Comparison of ENCODE assay signal across 8 cellular contexts in the genomic region with DNA sequence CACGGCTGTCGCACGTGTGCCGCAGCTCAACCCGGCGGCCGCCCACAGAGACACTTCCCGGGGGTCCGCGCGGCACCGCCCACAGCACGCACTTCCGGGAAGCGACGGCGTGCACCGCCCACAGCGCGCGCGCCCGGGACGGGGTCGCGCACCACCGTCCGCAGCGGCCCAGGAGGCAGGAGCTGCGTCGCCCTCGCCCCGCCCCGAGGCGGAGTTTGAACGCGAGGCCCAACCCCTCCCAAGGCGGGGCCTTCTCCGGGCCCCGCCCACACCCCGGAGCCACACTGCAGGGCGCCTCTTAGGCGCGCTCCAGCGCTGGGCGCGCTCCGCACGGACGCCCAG.
DNase-seq lines count a peak whose midpoint lies in the region; ATAC-seq and TF ChIP-seq lines count a peak whose summit lies in the region.
"Not testable (repeated sequence)": the region's sequence is repeated elsewhere in the genome, so short reads cannot be mapped to it uniquely, and the experiment has no call there.

No MANE protein-coding gene starts in this region.

- CTCF ChIA-PET in mammary epithelial cell (lab: Charles Lee; ENCODE audit: low non-redundant PET): not testable (repeated sequence)

- not testable (repeated sequence) for H2AFZ ChIP-seq in mammary epithelial cell (ENCODE audit: low read depth, low read length)

- not testable (repeated sequence) for BruUV-seq in mammary epithelial cell (replicated peaks; lab: Mats Ljungman, UMichigan)

- not testable (repeated sequence) for H3K27me3 Mint-ChIP-seq in stimulated activated naive CD8-positive, alpha-beta T cell treated with anti-CD3 and anti-CD28 coated beads, Interleukin-15, amount 100 ng/mL, for 72 hours

- not testable (repeated sequence) for H3K9me3 Mint-ChIP-seq in stimulated activated naive CD8-positive, alpha-beta T cell treated with anti-CD3 and anti-CD28 coated beads, Interleukin-15, amount 100 ng/mL, for 72 hours

- not testable (repeated sequence) for H4K20me1 ChIP-seq in mammary epithelial cell (ENCODE audit: insufficient read depth, low read length)

- not testable (repeated sequence) for H3K27ac ChIP-seq in mammary epithelial cell (ENCODE audit: insufficient read depth, low read depth, low read length); iPS DF 6.9 (ENCODE audit: low read length)

- TF ChIP-seq CTCF in HFF-Myc (IDR thresholded peaks at IDR 0.05; ENCODE audit: low read depth, low read length, missing control alignments); mammary epithelial cell (conservative IDR thresholded peaks at IDR 0.05 in 1 of 2, IDR thresholded peaks at IDR 0.05 in 1 of 2; ENCODE audit: extremely low read depth in 1 of 2, insufficient read depth in 1 of 2, low read depth in 1 of 2, low read length in 2 of 2): not testable (repeated sequence)

- H3K27me3 ChIP-seq in mammary epithelial cell (ENCODE audit: insufficient read depth, low read length); iPS DF 6.9 (ENCODE audit: control insufficient read depth, insufficient read depth, low read length): not testable (repeated sequence)

- no CpG with 5 or more reads among the region's 50 CpGs for WGBS in mammary epithelial cell (ENCODE audit: low coverage, missing lambda C conversion rate)
- no CpG with 5 or more reads among the region's 50 CpGs for WGBS in iPS DF 6.9 (ENCODE audit: insufficient coverage, insufficient read length)

- H3K4me3 Mint-ChIP-seq in stimulated activated naive CD8-positive, alpha-beta T cell treated with anti-CD3 and anti-CD28 coated beads, Interleukin-15, amount 100 ng/mL, for 72 hours: peak overlapping the region in 1 of 2 donors; percentile 48

- H3K79me2 ChIP-seq in mammary epithelial cell (ENCODE audit: insufficient read depth, low read length): not testable (repeated sequence)

- dilution Hi-C loops in mammary epithelial cell (cut with HindIII; ENCODE audit: low sequenced_read_pairs): not testable (repeated sequence)

- H3K4me1 Mint-ChIP-seq in stimulated activated naive CD8-positive, alpha-beta T cell treated with anti-CD3 and anti-CD28 coated beads, Interleukin-15, amount 100 ng/mL, for 72 hours: not testable (repeated sequence)

- H3K9ac ChIP-seq in mammary epithelial cell (ENCODE audit: insufficient read depth, low read length): not testable (repeated sequence)

- not testable (repeated sequence) for H3K36me3 ChIP-seq in mammary epithelial cell (ENCODE audit: insufficient read depth, low read length); iPS DF 6.9 (ENCODE audit: control insufficient read depth, insufficient read depth, low read length)

- in situ Hi-C loops in mammary epithelial cell (cut with MboI; ENCODE audit: low sequenced_read_pairs in 2 of 2): not testable (repeated sequence)

- DNase-seq in HFF-Myc (ENCODE audit: extremely low read depth, low read depth) (peak; percentile 7), mammary epithelial cell (peak; percentile 76), pulmonary artery endothelial cell (ENCODE audit: low read depth, low spot score) (peak; percentile 24)
- peak; percentile 67 for DNase-seq in Jurkat, Clone E6-1 (ENCODE audit: low read depth, low spot score)
- peak; percentile 68 to 83 for DNase-seq in activated CD4-positive, alpha-beta T cell treated with anti-CD3 and anti-CD28 coated beads, Interleukin-2, amount 50 U/mL, for 24 hours (ENCODE audit: low read depth in 1 of 2, low spot score in 1 of 2)
- DNase-seq in iPS DF 6.9 (ENCODE audit: low read depth, low spot score): not testable (repeated sequence)
- peak; percentile 94 for DNase-seq in stimulated activated naive CD8-positive, alpha-beta T cell treated with anti-CD3 and anti-CD28 coated beads, Interleukin-15, amount 100 ng/mL, for 72 hours

- not testable (repeated sequence) for H3K4me1 ChIP-seq in mammary epithelial cell (ENCODE audit: insufficient read depth, low read length); iPS DF 6.9 (ENCODE audit: control insufficient read depth, insufficient read depth, low read length)

- intact Hi-C loops in mammary epithelial cell (cut with micrococcal nuclease): not testable (repeated sequence)

- H3K27ac Mint-ChIP-seq in stimulated activated naive CD8-positive, alpha-beta T cell treated with anti-CD3 and anti-CD28 coated beads, Interleukin-15, amount 100 ng/mL, for 72 hours: not testable (repeated sequence)

- peak; percentile 99 for ATAC-seq in GM18498 (IDR thresholded peaks at IDR 0.05; ENCODE audit: unreplicated experiment)
- peak; percentile 99 for ATAC-seq in stimulated activated naive CD8-positive, alpha-beta T cell treated with anti-CD3 and anti-CD28 coated beads, Interleukin-15, amount 100 ng/mL, for 72 hours

- H3K4me3 ChIP-seq in HFF-Myc (replicated peaks; ENCODE audit: low read depth, low read length) (peak overlapping the region; percentile 40), iPS DF 6.9 (ENCODE audit: low read length) (peak overlapping the region; percentile 53; the same call in 1 of the 2 replicates)
- not testable (repeated sequence) for H3K4me3 ChIP-seq in Jurkat, Clone E6-1 (ENCODE audit: low read length); mammary epithelial cell (replicated peaks in 1 of 3; ENCODE audit: insufficient read depth in 1 of 3, low read depth in 2 of 3, low read length in 3 of 3)

- not testable (repeated sequence) for H3K9me3 ChIP-seq in mammary epithelial cell (replicated peaks; ENCODE audit: insufficient read depth, low read length); iPS DF 6.9 (ENCODE audit: control insufficient read depth, insufficient read depth, low read length)

- not testable (repeated sequence) for H3K4me2 ChIP-seq in mammary epithelial cell (ENCODE audit: insufficient read depth, low read depth, low read length)
